Comparison of ENCODE assay signal across 14 cellular contexts in the genomic region with DNA sequence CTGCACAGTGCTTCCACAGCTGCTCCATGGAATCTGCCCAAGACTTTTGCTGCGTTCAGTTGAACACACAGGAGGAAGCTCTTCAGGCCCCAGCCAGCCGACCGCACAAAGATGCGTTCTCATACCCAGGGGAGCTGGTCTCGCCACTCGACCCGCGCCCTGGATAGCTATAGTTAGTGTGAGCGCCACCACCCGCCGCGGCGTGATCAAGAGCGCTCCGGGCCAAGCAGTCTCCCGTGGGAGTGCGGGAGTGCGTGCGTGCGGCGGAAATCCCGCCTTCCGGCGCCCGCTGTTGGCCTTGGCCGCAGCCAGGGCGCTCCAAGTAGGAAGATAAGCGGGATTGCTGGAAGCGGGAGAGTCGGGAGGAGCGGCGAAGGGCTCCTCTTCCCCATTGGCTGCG. TPM values are rescaled to one million over a fixed set of nuclear protein-coding genes. Genes with fewer than 3 reads are reported as not detected.
A peak's percentile ranks its signal among the peaks of the same experiment; 100 is the strongest.
DNase-seq lines count a peak whose midpoint lies in the region; ATAC-seq, FAIRE-seq and TF ChIP-seq lines count a peak whose summit lies in the region.
"Not testable (repeated sequence)": the region's sequence is repeated elsewhere in the genome, so short reads cannot be mapped to it uniquely, and the experiment has no call there.
"Had no signal": no experiment of that assay in that cellular context is flagged by ENCODE, and none has a peak within 500 bp of the region (broad histone marks: within the 10 kb centered on the region; RNA-seq: fewer than 3 reads in every experiment).

No MANE protein-coding gene starts in this region.

- intact Hi-C loops in GM12878 (cut with micrococcal nuclease; ENCODE audit: unreplicated experiment); esophagus muscularis mucosa (cut with DNase I); right lobe of liver (cut with DNase I); stomach (cut with DNase I; ENCODE audit: low total_unique reads): not testable (repeated sequence)

- H3K4me3 ChIP-seq in AG09309 (ENCODE audit: control insufficient read depth, low read depth, low read length), result peak overlapping the region; percentile 19
- H3K4me3 ChIP-seq in SK-N-SH (ENCODE audit: low read depth in 2 of 2, low read length in 1 of 2), result peak overlapping the region in 1 of 2 experiments; percentile 37; a peak in 2 of 4 replicates
- H3K4me3 ChIP-seq in GM12878, result not testable (repeated sequence)
- peak overlapping the region; percentile 27 to 70 (median 54) for H3K4me3 ChIP-seq in esophagus muscularis mucosa
- peak overlapping the region in 2 of 3 donors; percentile 40 to 54 for H3K4me3 ChIP-seq in right lobe of liver
- H3K4me3 ChIP-seq in stomach, result peak overlapping the region; percentile 24 to 41 (median 30)

- BruUV-seq in GM12878 (replicated peaks; lab: Mats Ljungman, UMichigan), result not testable (repeated sequence)

- H3K27ac ChIP-seq in SK-N-SH (ENCODE audit: low read depth in 2 of 2, low read length in 1 of 2); GM12878 (ENCODE audit: control insufficient read depth, insufficient read depth); esophagus muscularis mucosa (replicated peaks in 1 of 4); right lobe of liver: not testable (repeated sequence)
- H3K27ac ChIP-seq in stomach, result peak overlapping the region in 1 of 5 donors; percentile 73

- not testable (repeated sequence) for DNase-seq in AG09309 (ENCODE audit: low read depth); SK-N-SH; GM12878 (ENCODE audit: low read depth, low spot score); esophagus muscularis mucosa (ENCODE audit: extremely low spot score); right lobe of liver; stomach

- POLR2A ChIA-PET in SK-N-SH (lab: Yijun Ruan, JAX); GM12878 (lab: Charles Lee): not testable (repeated sequence)

- WGBS in SK-N-SH (ENCODE audit: low lambda C conversion rate), result no CpG with 5 or more reads among the region's 33 CpGs
- no CpG with 5 or more reads among the region's 33 CpGs for WGBS in GM12878 (ENCODE audit: insufficient coverage, insufficient replicate concordance, low lambda C conversion rate, missing lambda C conversion rate)
- WGBS in esophagus muscularis mucosa, result no CpG with 5 or more reads among the region's 33 CpGs
- no CpG with 5 or more reads among the region's 33 CpGs for WGBS in right lobe of liver (ENCODE audit: insufficient coverage, low coverage, low lambda C conversion rate, missing lambda C conversion rate)
- whole genome bisulfite sequencing in stomach, 5 donors, result no CpG with 5 or more reads among the region's 33 CpGs

- in situ Hi-C loops in GM12878 (cut with MboI), result not testable (repeated sequence)

- H4K20me1 ChIP-seq in SK-N-SH (ENCODE audit: insufficient read depth); GM12878 (ENCODE audit: control insufficient read depth, insufficient read depth): not testable (repeated sequence)

- H3K79me2 ChIP-seq in SK-N-SH (ENCODE audit: insufficient read depth), result peaks cover 40% of the 10 kb centered on the region
- H3K79me2 ChIP-seq in GM12878 (ENCODE audit: control insufficient read depth, insufficient read depth, low read length), result not testable (repeated sequence)

- not testable (repeated sequence) for H3K9me2 ChIP-seq in SK-N-SH

- peak; percentile 71 for ATAC-seq in GM19463 (IDR thresholded peaks at IDR 0.05; ENCODE audit: unreplicated experiment)
- ATAC-seq in HG03175 (IDR thresholded peaks at IDR 0.05; ENCODE audit: unreplicated experiment), result peak; percentile 83
- ATAC-seq in GM12878, result 0 out of 3 replicates have a peak, but pooled peaks have one; percentile 30
- peak; percentile 55 to 78 (median 67) for ATAC-seq in right lobe of liver

- CTCF ChIA-PET in SK-N-SH (lab: Yijun Ruan, JAX); GM12878 (lab: Yijun Ruan, JAX): not testable (repeated sequence)

- not testable (repeated sequence) for H3K9ac ChIP-seq in SK-N-SH; GM12878 (ENCODE audit: control insufficient read depth, insufficient read depth, low read length)

- not testable (repeated sequence) for TF ChIP-seq EP300 in SK-N-SH (IDR thresholded peaks at IDR 0.05; ENCODE audit: borderline replicate concordance in 1 of 2, low read depth in 1 of 2, low read length in 1 of 2); GM12878 (IDR thresholded peaks at IDR 0.05; ENCODE audit: borderline replicate concordance in 1 of 2, control insufficient read depth in 1 of 2, low read depth in 2 of 2, low read length in 2 of 2); esophagus muscularis mucosa (IDR thresholded peaks at IDR 0.05); stomach (IDR thresholded peaks at IDR 0.05)

- 0 out of 2 replicates have a peak overlapping the region, but pooled peaks have one; percentile 52 for H3K4me2 ChIP-seq in SK-N-SH
- not testable (repeated sequence) for H3K4me2 ChIP-seq in GM12878 (ENCODE audit: control insufficient read depth, insufficient read depth)

- TF ChIP-seq POLR2A in GM12878 (IDR thresholded peaks at IDR 0.05; ENCODE audit: low read depth, low read length); esophagus muscularis mucosa (IDR thresholded peaks at IDR 0.05; ENCODE audit: low read depth); right lobe of liver (IDR thresholded peaks at IDR 0.05); stomach (IDR thresholded peaks at IDR 0.05): not testable (repeated sequence)

- SMC1A ChIA-PET in GM12878 (lab: Charles Lee; ENCODE audit: uncharacterized antibody, unreplicated experiment), result not testable (repeated sequence)

- not testable (repeated sequence) for TF ChIP-seq CTCF in AG09309 (IDR thresholded peaks at IDR 0.05; ENCODE audit: control insufficient read depth, insufficient read depth, low read depth, low read length, missing control alignments); SK-N-SH (IDR thresholded peaks at IDR 0.05); GM12878 (IDR thresholded peaks at IDR 0.05 in 2 of 3, conservative IDR thresholded peaks at IDR 0.05 in 1 of 3; ENCODE audit: control insufficient read depth in 2 of 3, extremely low read depth in 1 of 3, insufficient read depth in 1 of 3, low read depth in 3 of 3, low read length in 3 of 3); esophagus muscularis mucosa (IDR thresholded peaks at IDR 0.05); right lobe of liver (IDR thresholded peaks at IDR 0.05); stomach (IDR thresholded peaks at IDR 0.05)

- not testable (repeated sequence) for FAIRE-seq in GM12878 (lab: Jason Lieb, UNC)

- H3K4me1 ChIP-seq in SK-N-SH (ENCODE audit: control insufficient read depth in 1 of 2, insufficient read depth in 2 of 2, low read depth in 1 of 2, low read length in 1 of 2); GM12878 (ENCODE audit: control insufficient read depth, insufficient read depth, low read length); right lobe of liver: not testable (repeated sequence)
- H3K4me1 ChIP-seq in esophagus muscularis mucosa (peaks cover 16 to 26% (median 24%) of the 10 kb centered on the region in 4 donors), stomach (peaks cover 6 to 28% (median 19%) of the 10 kb centered on the region in 4 donors)

- not testable (repeated sequence) for H3K9me3 ChIP-seq in SK-N-SH; GM12878 (replicated peaks; ENCODE audit: control insufficient read depth, insufficient read depth, low read length); esophagus muscularis mucosa; right lobe of liver; stomach

- not testable (repeated sequence) for H2AFZ ChIP-seq in SK-N-SH (ENCODE audit: low read depth); GM12878 (ENCODE audit: control insufficient read depth, low read depth, low read length)

- not testable (repeated sequence) for H3K27me3 ChIP-seq in SK-N-SH (ENCODE audit: insufficient read depth); GM12878 (replicated peaks in 1 of 2; ENCODE audit: control insufficient read depth in 2 of 2, insufficient read depth in 2 of 2, low read length in 1 of 2); esophagus muscularis mucosa; right lobe of liver; stomach

- not testable (repeated sequence) for TF ChIP-seq RAD21 in SK-N-SH (IDR thresholded peaks at IDR 0.05; ENCODE audit: low read length); GM12878 (IDR thresholded peaks at IDR 0.05; ENCODE audit: insufficient read depth, low read depth, low read length)

- H3K36me3 ChIP-seq in SK-N-SH (replicated peaks in 1 of 2; ENCODE audit: control insufficient read depth in 1 of 2, insufficient read depth in 2 of 2, low read length in 1 of 2) (peaks cover 8 to 12% of the 10 kb centered on the region in 2 experiments), esophagus muscularis mucosa (peaks cover 0 to 17% (median 9%) of the 10 kb centered on the region in 4 donors), right lobe of liver (peaks cover 0 to 15% (median 0%) of the 10 kb centered on the region in 4 donors), stomach (peaks cover 0 to 15% (median 11%) of the 10 kb centered on the region in 4 donors)
- not testable (repeated sequence) for H3K36me3 ChIP-seq in GM12878 (ENCODE audit: control insufficient read depth in 2 of 2, insufficient read depth in 2 of 2, low read length in 1 of 2)

- RAD21 ChIA-PET in GM12878 (lab: Charles Lee; ENCODE audit: unreplicated experiment), result not testable (repeated sequence)

- H3F3A ChIP-seq in SK-N-SH (replicated peaks; ENCODE audit: insufficient read depth), result not testable (repeated sequence)

RNA-seq across cellular contexts. Expression of a gene that starts 30.8 kb away (rescaled TPM):
- not detected in 2 replicates for polyA plus RNA-seq in SK-N-SH (2012; rRNA removed)
- polyA plus RNA-seq in SK-N-SH (2012; cell fraction: cytosol; rRNA removed), result not detected in 2 replicates
- not detected in 2 replicates for polyA plus RNA-seq in SK-N-SH (2012; cell fraction: nucleus; rRNA removed)
- not detected in 2 replicates for total RNA-seq in GM12878 (2013; cell fraction: nucleolus; rRNA removed)
- total RNA-seq in GM12878 (2014; rRNA removed), result not detected in 2 replicates
- not detected in 2 replicates for total RNA-seq in GM12878 (2014; rRNA removed; fragmentation: Illumina TruSeq; extraction: Trizol)
- total RNA-seq in GM12878 (2021), result not detected in 2 replicates
- not detected for polyA plus RNA-seq in GM12878 (2011; ENCODE audit: low read depth)
- not detected in 2 replicates for polyA plus RNA-seq in GM12878 (2011; rRNA removed)
- not detected in 2 replicates for polyA plus RNA-seq in GM12878 (2011; cell fraction: cytosol; rRNA removed)
- polyA plus RNA-seq in GM12878 (2011; cell fraction: nucleus; rRNA removed), result not detected in 2 replicates
- polyA plus RNA-seq in GM12878 (2012), result not detected in 2 replicates
- not detected in 2 replicates for polyA plus RNA-seq in GM12878 (2014; fragmentation: Illumina TruSeq; extraction: Trizol)
- polyA plus RNA-seq in GM12878 (2014; fragmentation: Nextera tagmentation; extraction: Ambion mirVana), result not detected
- not detected in 2 replicates for polyA plus RNA-seq in GM12878 (2014; rRNA removed)
- not detected for polyA plus RNA-seq in GM12878 (2016; fragmentation: Nextera tagmentation; extraction: Ambion mirVana)
- not detected in 2 replicates for polyA minus RNA-seq in GM12878 (2011; rRNA and poly(A)+ RNA removed)
- polyA minus RNA-seq in GM12878 (2011; cell fraction: cytosol; rRNA and poly(A)+ RNA removed), result not detected in 2 replicates
- polyA minus RNA-seq in GM12878 (2011; cell fraction: nucleus; rRNA and poly(A)+ RNA removed), result not detected in 2 replicates
- total RNA-seq in esophagus muscularis mucosa, result not detected
- total RNA-seq in right lobe of liver, result not detected
- total RNA-seq in stomach, result not detected
- polyA plus RNA-seq in stomach, result not detected
- total RNA-seq: activated CD4-positive, alpha-beta memory T cell treated with anti-CD3 and anti-CD28 coated beads, Interleukin-2, amount 10 ng/mL, durations not matched to agents 7 days and 5 days; cardiac septum; dermis microvascular lymphatic vessel endothelial cell; LHCN-M2; lung microvascular endothelial cell; smooth muscle cell had no signal
- polyA plus RNA-seq: smooth muscle cell had no signal

RNA-seq across cellular contexts. Expression of a gene that starts 51.3 kb away (rescaled TPM):
- polyA plus RNA-seq in SK-N-SH (2012; rRNA removed), result 0.02 TPM in 2 replicates
- 0.01 TPM in 2 replicates for polyA plus RNA-seq in SK-N-SH (2012; cell fraction: cytosol; rRNA removed)
- polyA plus RNA-seq in SK-N-SH (2012; cell fraction: nucleus; rRNA removed), result 0.02 and 0.12 TPM in 2 replicates
- not detected in 2 replicates for total RNA-seq in GM12878 (2013; cell fraction: nucleolus; rRNA removed)
- total RNA-seq in GM12878 (2014; rRNA removed), result not detected in 2 replicates
- not detected in 2 replicates for total RNA-seq in GM12878 (2014; rRNA removed; fragmentation: Illumina TruSeq; extraction: Trizol)
- total RNA-seq in GM12878 (2021), result not detected in 2 replicates
- not detected for polyA plus RNA-seq in GM12878 (2011; ENCODE audit: low read depth)
- polyA plus RNA-seq in GM12878 (2011; rRNA removed), result 0.04 and 0.14 TPM in 2 replicates
- 0.02 and 0.03 TPM in 2 replicates for polyA plus RNA-seq in GM12878 (2011; cell fraction: cytosol; rRNA removed)
- polyA plus RNA-seq in GM12878 (2011; cell fraction: nucleus; rRNA removed), result 0.06 and 0.10 TPM in 2 replicates
- not detected in 2 replicates for polyA plus RNA-seq in GM12878 (2012)
- polyA plus RNA-seq in GM12878 (2014; fragmentation: Illumina TruSeq; extraction: Trizol), result 0.01 TPM in 1 of 2 replicates, not detected in the other
- not detected for polyA plus RNA-seq in GM12878 (2014; fragmentation: Nextera tagmentation; extraction: Ambion mirVana)
- polyA plus RNA-seq in GM12878 (2014; rRNA removed), result 0.03 TPM in 1 of 2 replicates, not detected in the other
- polyA plus RNA-seq in GM12878 (2016; fragmentation: Nextera tagmentation; extraction: Ambion mirVana), result not detected
- not detected in 2 replicates for polyA minus RNA-seq in GM12878 (2011; rRNA and poly(A)+ RNA removed)
- not detected in 2 replicates for polyA minus RNA-seq in GM12878 (2011; cell fraction: cytosol; rRNA and poly(A)+ RNA removed)
- not detected in 2 replicates for polyA minus RNA-seq in GM12878 (2011; cell fraction: nucleus; rRNA and poly(A)+ RNA removed)
- total RNA-seq in esophagus muscularis mucosa, result under 1 TPM in 3 of 4 donors, not detected in 1; under 0.01 to 0.17 (median 0.13) TPM
- under 1 TPM in 5 of 6 experiments, not detected in 1; 0.18 to 0.37 (median 0.22) TPM for total RNA-seq in right lobe of liver
- total RNA-seq in stomach, result under 1 TPM in 2 of 5 donors, not detected in 3; 0.45 to 0.58 TPM
- under 1 TPM in 1 of 3 donors, not detected in 2; 0.08 TPM for polyA plus RNA-seq in stomach
- total RNA-seq: dermis microvascular lymphatic vessel endothelial cell, LHCN-M2, lung microvascular endothelial cell, smooth muscle cell had no signal
- polyA plus RNA-seq: smooth muscle cell had no signal

Comparison
In these comparisons a context has a peak if more than half of its experiments do, and no peak if none do; other contexts are left out.
1. ATAC-seq: peak in every context shown above with its lines; median percentile 83 in HG03175; 71 in GM19463; 67 in right lobe of liver; 30 in GM12878.